In genomic region chr4:138241281-138242075, GRCh38 we compare ENCODE assay signal across 8 cellular contexts. TPM values are rescaled to one million over a fixed set of nuclear protein-coding genes. Genes with fewer than 3 reads are reported as not detected.
DNase-seq lines count a peak whose midpoint lies in the region; ATAC-seq, FAIRE-seq and TF ChIP-seq lines count a peak whose summit lies in the region.

No MANE protein-coding gene starts in this region.

- DNase-seq in Daoy (ENCODE audit: low read depth): peak; percentile 6
- DNase-seq in H4 (ENCODE audit: low spot score): peak; percentile 74
- DNase-seq in OCI-M1 (lab: John Stamatoyannopoulos, UW): peak; percentile 84
- DNase-seq in cerebellar cortex (ENCODE audit: low spot score): peak; percentile 20
- DNase-seq in D721Med (ENCODE audit: insufficient read length, low spot score): no peak
- DNase-seq in NCI-H1694 (lab: John Stamatoyannopoulos, UW): no peak

- TF ChIP-seq CTCF in D721Med (IDR thresholded peaks at IDR 0.05; ENCODE audit: insufficient read depth, missing control alignments): no peak

- ATAC-seq in GM18873 (IDR thresholded peaks at IDR 0.05; ENCODE audit: low FRiP score, unreplicated experiment): no peak

- H3K27ac ChIP-seq in muscle layer of duodenum (ENCODE audit: low read length): no peak overlapping the region

- no peak for FAIRE-seq in D721Med (lab: Jason Lieb, UNC)

- no peaks in the 10 kb centered on the region for H3K27me3 ChIP-seq in muscle layer of duodenum (ENCODE audit: low read depth, low read length)

- peaks cover 0 to 4% of the 10 kb centered on the region in 2 donors for H3K4me1 ChIP-seq in muscle layer of duodenum (ENCODE audit: control insufficient read depth in 1 of 2, insufficient read depth in 2 of 2, low read length in 2 of 2)

- H3K9me3 ChIP-seq in muscle layer of duodenum (ENCODE audit: control insufficient read depth in 1 of 2, low read length in 2 of 2): no peaks in the 10 kb centered on the region

- H3K4me3 ChIP-seq in muscle layer of duodenum (ENCODE audit: low read depth in 1 of 2, low read length in 2 of 2): peak overlapping the region; percentile 34 to 53

- no peaks in the 10 kb centered on the region for H3K36me3 ChIP-seq in muscle layer of duodenum (ENCODE audit: control insufficient read depth in 1 of 2, insufficient read depth in 2 of 2, low read length in 2 of 2)

RNA-seq across cellular contexts. Expression of gene SLC7A11, which starts 0.7 kb away (rescaled TPM):
- total RNA-seq in Daoy (2014; rRNA removed; shearing (Covaris generic)): 3.0 and 3.6 TPM in 2 replicates
- total RNA-seq in H4 (2014; rRNA removed; shearing (Covaris generic)): 135 and 181 TPM in 2 replicates

Comparison
In these comparisons a context has a peak if more than half of its experiments do, and no peak if none do; other contexts are left out.
1. DNase-seq: peak in Daoy (single experiment), H4 (single experiment), OCI-M1 (single experiment) and cerebellar cortex (single experiment); none in D721Med (single experiment) and NCI-H1694 (single experiment).
2. RNA of gene SLC7A11, which starts 0.7 kb away (total RNA-seq): 135 to 181 TPM in H4; 3.0 to 3.6 TPM in Daoy; every median in the first group is over 10 times any median in the second.